In genomic region chr7:100153713-100154519, GRCh38 we compare ENCODE assay signal across 2 cellular contexts.
A peak's percentile ranks its signal among the peaks of the same experiment; 100 is the strongest.
TF ChIP-seq lines count a peak whose summit lies in the region.

No MANE protein-coding gene starts in this region.

TF ChIP-seq in SK-N-SH, 30 proteins besides CTCF, POLR2A, EP300 and RAD21:
- TF ChIP-seq PBX3 (IDR thresholded peaks at IDR 0.05): 0 out of 2 replicates have a peak, but pooled peaks have one; percentile 1
- TF ChIP-seq YY1 (IDR thresholded peaks at IDR 0.05; ENCODE audit: low read depth): no peak
- TF ChIP-seq JUND (IDR thresholded peaks at IDR 0.05): 0 out of 2 replicates have a peak, but pooled peaks have one; percentile 13
- no peak for TF ChIP-seq RXRA (IDR thresholded peaks at IDR 0.05; ENCODE audit: borderline replicate concordance, low read depth)

TF ChIP-seq in SK-N-SH treated with all-trans-retinoic acid at 6 μM for 48 hours, 23 proteins besides CTCF, POLR2A, EP300 and RAD21 (continued from another document):
- TF ChIP-seq ZFP3 (CRISPR knock-in tag; IDR thresholded peaks at IDR 0.05) (no peak), POU6F1 (CRISPR knock-in tag; IDR thresholded peaks at IDR 0.05; ENCODE audit: borderline replicate concordance, low read depth) (no peak), TSHZ2 (CRISPR knock-in tag; IDR thresholded peaks at IDR 0.05) (no peak), ZC3H10 (CRISPR knock-in tag; IDR thresholded peaks at IDR 0.05) (no peak), ZNF70 (CRISPR knock-in tag; IDR thresholded peaks at IDR 0.05) (no peak), RARB (CRISPR knock-in tag; IDR thresholded peaks at IDR 0.05) (no peak), GLIS3 (CRISPR knock-in tag; IDR thresholded peaks at IDR 0.05) (no peak), ZNF8 (CRISPR knock-in tag; IDR thresholded peaks at IDR 0.05) (no peak), CREB5 (CRISPR knock-in tag; IDR thresholded peaks at IDR 0.05; ENCODE audit: low read depth) (no peak), TOX (CRISPR knock-in tag; IDR thresholded peaks at IDR 0.05; ENCODE audit: borderline replicate concordance) (no peak), ZNF565 (CRISPR knock-in tag; conservative IDR thresholded peaks at IDR 0.05; ENCODE audit: low read depth) (no peak), ESRRG (CRISPR knock-in tag; IDR thresholded peaks at IDR 0.05) (no peak)
TF ChIP-seq in SK-N-SH treated with all-trans-retinoic acid at 6 μM for 48 hours: peak in this region for 0.
